In genomic region chr5:72427488-72428437, GRCh38 we compare ENCODE assay signal across 15 cellular contexts.
DNase-seq lines count a peak whose midpoint lies in the region; ATAC-seq, FAIRE-seq and TF ChIP-seq lines count a peak whose summit lies in the region.
"Had no signal": no experiment of that assay in that cellular context is flagged by ENCODE, and none has a peak within 500 bp of the region (broad histone marks: within the 10 kb centered on the region; RNA-seq: fewer than 3 reads in every experiment).

No MANE protein-coding gene starts in this region.

- no peak overlapping the region for H2BK20ac ChIP-seq in H1 (ENCODE audit: low read length)

- no peaks in the 10 kb centered on the region for H4K20me1 ChIP-seq in H1 (replicated peaks in 1 of 2; ENCODE audit: control insufficient read depth in 1 of 2, insufficient read depth in 2 of 2, low read length in 2 of 2)

- no peak overlapping the region for H3K18ac ChIP-seq in H1 (ENCODE audit: extremely low read depth, low read length)

- 69% methylated on average over 6 of the region's 6 CpGs; no CpG with 5 or more reads in 1 of the 2 experiments for WGBS in H1 (ENCODE audit: extremely low coverage in 1 of 2, insufficient coverage in 1 of 2, insufficient read length in 1 of 2, insufficient replicate concordance in 2 of 2, low coverage in 1 of 2, low lambda C conversion rate in 2 of 2, missing lambda C conversion rate in 1 of 2), 2 experiments
- 44 to 66% methylated on average over 6 of the region's 6 CpGs for WGBS in lung, 2 donors

- no peak overlapping the region for H2BK5ac ChIP-seq in H1 (ENCODE audit: low read depth, low read length)

- H3K23ac ChIP-seq in H1 (ENCODE audit: insufficient read length), result no peak overlapping the region

- no peak overlapping the region for H4K5ac ChIP-seq in H1 (ENCODE audit: insufficient read length, low read depth, low read length)

- BruUV-seq in MCF 10A (replicated peaks; lab: Mats Ljungman, UMichigan), result no TSS peak

- H3K14ac ChIP-seq in H1 (ENCODE audit: insufficient read length), result no peak overlapping the region

- no peak overlapping the region for H3K56ac ChIP-seq in H1 (replicated peaks; ENCODE audit: insufficient read length, low read depth, low read length)

- CTCF ChIA-PET in MCF 10A (lab: Yijun Ruan, JAX) (no interaction called here), H1 (lab: Charles Lee; ENCODE audit: partially characterized antibody) (interaction anchor here (1.2 to 1.7 kb wide), 3 partner anchors 24 to 28 kb away, joined by 3 to 8 read pairs (median 6); no protein-coding TSS in a partner anchor)
- CTCF ChIA-PET in CD4-positive, alpha-beta memory T cell (lab: Charles Lee; ENCODE audit: partially characterized antibody), result no interaction called here

- H3K79me1 ChIP-seq in H1 (ENCODE audit: low read depth, low read length), result no peaks in the 10 kb centered on the region

- no peak overlapping the region for H2BK12ac ChIP-seq in H1 (ENCODE audit: low read depth, low read length)

- FAIRE-seq in H1 (lab: Jason Lieb, UNC), result no peak
- FAIRE-seq: A204.1, TTC549 had no signal

- no peak overlapping the region for H4K8ac ChIP-seq in H1 (ENCODE audit: extremely low read depth, insufficient read depth, low read length)

- POLR2A ChIA-PET in MCF 10A (lab: Yijun Ruan, JAX) (interaction anchor here (0.7 to 1.0 kb wide), 3 partner anchors 40 to 51 kb away, joined by 3 to 4 read pairs (median 3); no protein-coding TSS in a partner anchor), H1 (lab: Charles Lee; ENCODE audit: partially characterized antibody) (no interaction called here)
- POLR2A ChIA-PET in CD4-positive, alpha-beta memory T cell (lab: Charles Lee; ENCODE audit: partially characterized antibody), result no interaction called here

- no peaks in the 10 kb centered on the region for H3K9me3 Mint-ChIP-seq in MCF 10A (ENCODE audit: unreplicated experiment)
- H3K9me3 Mint-ChIP-seq in CD4-positive, alpha-beta memory T cell, result peaks cover 0 to 4% (median 0%) of the 10 kb centered on the region in 8 donors
- H3K9me3 Mint-ChIP-seq: stimulated activated naive CD8-positive, alpha-beta T cell treated with anti-CD3 and anti-CD28 coated beads, Interleukin-15, amount 100 ng/mL, for 72 hours had no signal

- no peaks in the 10 kb centered on the region for H3K9me3 ChIP-seq in breast epithelium
- H3K9me3 ChIP-seq in H1 (ENCODE audit: insufficient read depth in 2 of 2, low read depth in 1 of 2, low read length in 1 of 2), result no peaks in the 10 kb centered on the region
- no peaks in the 10 kb centered on the region for H3K9me3 ChIP-seq in lung (ENCODE audit: control insufficient read depth in 2 of 2, insufficient read depth in 1 of 2, low read length in 1 of 2)
- H3K9me3 ChIP-seq in CD4-positive, alpha-beta memory T cell (ENCODE audit: control insufficient read depth in 1 of 2, low read length in 2 of 2), result no peaks in the 10 kb centered on the region

- H3K4me2 ChIP-seq in H1 (ENCODE audit: insufficient read depth in 1 of 2, low read depth in 2 of 2, low read length in 2 of 2), result no peak overlapping the region

- no peak overlapping the region for H2BK120ac ChIP-seq in H1 (replicated peaks; ENCODE audit: low read depth, low read length)

- DNase-seq in MCF 10A (ENCODE audit: unreplicated experiment) (no peak), breast epithelium (ENCODE audit: low spot score in 2 of 2) (no peak), H1 (ENCODE audit: low read depth in 1 of 2, low spot score in 2 of 2) (no peak), lung (ENCODE audit: low spot score) (no peak), midbrain (lab: John Stamatoyannopoulos, UW) (no peak)
- no peak for DNase-seq in CD4-positive, alpha-beta memory T cell
- DNase-seq: activated gamma-delta T cell; hippocampal formation; NCI-H510A treated with DMSO at 0.1 percent for 48 hours; stimulated activated naive CD8-positive, alpha-beta T cell treated with anti-CD3 and anti-CD28 coated beads, Interleukin-15, amount 100 ng/mL, for 72 hours had no signal

- H3K4me1 ChIP-seq in breast epithelium (no peaks in the 10 kb centered on the region), H1 (replicated peaks in 1 of 4; ENCODE audit: control insufficient read depth in 3 of 4, insufficient read depth in 4 of 4, low read length in 3 of 4) (peaks cover 0 to 3% (median 0%) of the 10 kb centered on the region in 4 experiments; a peak in 2 of 7 replicates), lung (ENCODE audit: control insufficient read depth in 2 of 2, insufficient read depth in 2 of 2, low read length in 2 of 2) (peaks cover 2 to 3% of the 10 kb centered on the region in 2 donors)
- no peaks in the 10 kb centered on the region for H3K4me1 ChIP-seq in CD4-positive, alpha-beta memory T cell (ENCODE audit: insufficient read depth, low read length)

- ATAC-seq in lung (ENCODE audit: insufficient read depth, low FRiP score), result peak; percentile 47
- ATAC-seq in HG02970 (IDR thresholded peaks at IDR 0.05; ENCODE audit: low FRiP score, unreplicated experiment), result no peak
- ATAC-seq in HG03175 (IDR thresholded peaks at IDR 0.05; ENCODE audit: unreplicated experiment), result no peak
- ATAC-seq: stimulated activated naive CD8-positive, alpha-beta T cell treated with anti-CD3 and anti-CD28 coated beads, Interleukin-15, amount 100 ng/mL, for 72 hours had no signal

- H3K27me3 ChIP-seq in breast epithelium (no peaks in the 10 kb centered on the region), H1 (replicated peaks in 1 of 4; ENCODE audit: control insufficient read depth in 3 of 4, extremely low read depth in 1 of 4, insufficient read depth in 3 of 4, low read length in 3 of 4) (no peaks in the 10 kb centered on the region), lung (ENCODE audit: control insufficient read depth, insufficient read depth) (no peaks in the 10 kb centered on the region)
- H3K27me3 ChIP-seq in CD4-positive, alpha-beta memory T cell (ENCODE audit: insufficient read depth, low read length), result no peaks in the 10 kb centered on the region

- H3K4me3 ChIP-seq in breast epithelium, result no peak overlapping the region
- no peak overlapping the region for H3K4me3 ChIP-seq in H1 (ENCODE audit: extremely low read depth in 1 of 4, insufficient read depth in 2 of 4, low read depth in 3 of 4, low read length in 4 of 4)
- no peak overlapping the region for H3K4me3 ChIP-seq in lung
- H3K4me3 ChIP-seq in CD4-positive, alpha-beta memory T cell (ENCODE audit: low read length in 2 of 2), result no peak overlapping the region
- H3K4me3 ChIP-seq: skin epidermis had no signal

- TF ChIP-seq CTCF in MCF 10A (IDR thresholded peaks at IDR 0.05; ENCODE audit: unreplicated experiment) (no peak), breast epithelium (IDR thresholded peaks at IDR 0.05) (no peak), H1 (IDR thresholded peaks at IDR 0.05; ENCODE audit: control extremely low read depth in 1 of 3, insufficient read depth in 1 of 3, low read depth in 1 of 3, low read length in 3 of 3) (no peak), lung (IDR thresholded peaks at IDR 0.05; ENCODE audit: control extremely low read depth, extremely low read depth) (no peak)

- peak overlapping the region; percentile 43 for H3K27ac Mint-ChIP-seq in MCF 10A (ENCODE audit: low read depth, unreplicated experiment)
- no peak overlapping the region for H3K27ac Mint-ChIP-seq in CD4-positive, alpha-beta memory T cell
- H3K27ac Mint-ChIP-seq: stimulated activated naive CD8-positive, alpha-beta T cell treated with anti-CD3 and anti-CD28 coated beads, Interleukin-15, amount 100 ng/mL, for 72 hours had no signal

- no peak overlapping the region for H2AFZ ChIP-seq in H1 (ENCODE audit: low read length)

- no peak for TF ChIP-seq EP300 in H1 (IDR thresholded peaks at IDR 0.05; ENCODE audit: borderline replicate concordance in 1 of 2, low read depth in 2 of 2, low read length in 2 of 2)

- no peak overlapping the region for H3K9ac ChIP-seq in H1 (replicated peaks in 1 of 4; ENCODE audit: extremely low read depth in 1 of 4, low read depth in 3 of 4, low read length in 3 of 4)

- H3K36me3 Mint-ChIP-seq in MCF 10A (ENCODE audit: insufficient read depth, unreplicated experiment), result peaks cover 6% of the 10 kb centered on the region
- no peaks in the 10 kb centered on the region for H3K36me3 Mint-ChIP-seq in CD4-positive, alpha-beta memory T cell

- H3K23me2 ChIP-seq in H1 (ENCODE audit: low read depth, low read length), result no peaks in the 10 kb centered on the region

- no peaks in the 10 kb centered on the region for H3K79me2 ChIP-seq in H1 (ENCODE audit: control insufficient read depth in 1 of 2, insufficient read depth in 2 of 2, low read length in 2 of 2)

- H2BK15ac ChIP-seq in H1 (ENCODE audit: low read length), result no peak overlapping the region

- intact Hi-C loops in MCF 10A (cut with micrococcal nuclease), result no loop called here
- intact Hi-C loops in breast epithelium (cut with DNase I; ENCODE audit: low total_unique reads), result no loop called here
- intact Hi-C loops in CD4-positive, alpha-beta memory T cell (cut with micrococcal nuclease), result no loop called here

- TF ChIP-seq POLR2A in breast epithelium (IDR thresholded peaks at IDR 0.05) (no peak), H1 (IDR thresholded peaks at IDR 0.05; ENCODE audit: control extremely low read depth in 1 of 2, low read depth in 2 of 2, low read length in 2 of 2) (no peak)

- no peak for TF ChIP-seq RAD21 in H1 (IDR thresholded peaks at IDR 0.05 in 1 of 2, conservative IDR thresholded peaks at IDR 0.05 in 1 of 2; ENCODE audit: low read depth in 2 of 2, low read length in 2 of 2)

- H2AK5ac ChIP-seq in H1 (ENCODE audit: low read depth, low read length), result no peak overlapping the region

- H3K4ac ChIP-seq in H1 (replicated peaks; ENCODE audit: insufficient read length, low read depth, low read length), result no peak overlapping the region

- no peak overlapping the region for H3K4me3 Mint-ChIP-seq in MCF 10A (ENCODE audit: unreplicated experiment)
- H3K4me3 Mint-ChIP-seq in CD4-positive, alpha-beta memory T cell, result no peak overlapping the region
- H3K4me3 Mint-ChIP-seq: stimulated activated naive CD8-positive, alpha-beta T cell treated with anti-CD3 and anti-CD28 coated beads, Interleukin-15, amount 100 ng/mL, for 72 hours had no signal

- peak overlapping the region in 1 of 2 donors; percentile 23 for H3K27ac ChIP-seq in breast epithelium
- H3K27ac ChIP-seq in H1 (ENCODE audit: low read depth, low read length), result no peak overlapping the region
- H3K27ac ChIP-seq in lung (ENCODE audit: low read depth in 1 of 2, low read length in 1 of 2), result peak overlapping the region; percentile 26 to 35
- no peak overlapping the region for H3K27ac ChIP-seq in CD4-positive, alpha-beta memory T cell (ENCODE audit: low read depth, low read length)
- H3K27ac ChIP-seq: skin epidermis had no signal

- no peak overlapping the region for H4K91ac ChIP-seq in H1 (replicated peaks; ENCODE audit: insufficient read length, low read length)

- H3K36me3 ChIP-seq in breast epithelium, result no peaks in the 10 kb centered on the region
- H3K36me3 ChIP-seq in H1 (ENCODE audit: control insufficient read depth in 2 of 4, insufficient read depth in 4 of 4, low read length in 3 of 4), result no peaks in the 10 kb centered on the region
- H3K36me3 ChIP-seq in lung (ENCODE audit: control insufficient read depth in 2 of 2, insufficient read depth in 2 of 2, low read length in 2 of 2), result no peaks in the 10 kb centered on the region
- H3K36me3 ChIP-seq in CD4-positive, alpha-beta memory T cell (ENCODE audit: insufficient read depth, low read length), result no peaks in the 10 kb centered on the region

- no peaks in the 10 kb centered on the region for H3K27me3 Mint-ChIP-seq in MCF 10A (ENCODE audit: insufficient read depth, unreplicated experiment)
- peaks cover 4 to 18% of the 10 kb centered on the region in 2 donors for H3K27me3 Mint-ChIP-seq in CD4-positive, alpha-beta memory T cell

- peaks cover 14% of the 10 kb centered on the region for H3K4me1 Mint-ChIP-seq in MCF 10A (ENCODE audit: insufficient read depth, unreplicated experiment)
- no peaks in the 10 kb centered on the region for H3K4me1 Mint-ChIP-seq in CD4-positive, alpha-beta memory T cell
- H3K4me1 Mint-ChIP-seq: stimulated activated naive CD8-positive, alpha-beta T cell treated with anti-CD3 and anti-CD28 coated beads, Interleukin-15, amount 100 ng/mL, for 72 hours had no signal

Comparison
In these comparisons a context has a peak if more than half of its experiments do, and no peak if none do; other contexts are left out.
1. H3K27ac ChIP-seq: peak in lung (2 of 2); none in H1 (single experiment) and CD4-positive, alpha-beta memory T cell (single experiment).